In the genomic region with DNA sequence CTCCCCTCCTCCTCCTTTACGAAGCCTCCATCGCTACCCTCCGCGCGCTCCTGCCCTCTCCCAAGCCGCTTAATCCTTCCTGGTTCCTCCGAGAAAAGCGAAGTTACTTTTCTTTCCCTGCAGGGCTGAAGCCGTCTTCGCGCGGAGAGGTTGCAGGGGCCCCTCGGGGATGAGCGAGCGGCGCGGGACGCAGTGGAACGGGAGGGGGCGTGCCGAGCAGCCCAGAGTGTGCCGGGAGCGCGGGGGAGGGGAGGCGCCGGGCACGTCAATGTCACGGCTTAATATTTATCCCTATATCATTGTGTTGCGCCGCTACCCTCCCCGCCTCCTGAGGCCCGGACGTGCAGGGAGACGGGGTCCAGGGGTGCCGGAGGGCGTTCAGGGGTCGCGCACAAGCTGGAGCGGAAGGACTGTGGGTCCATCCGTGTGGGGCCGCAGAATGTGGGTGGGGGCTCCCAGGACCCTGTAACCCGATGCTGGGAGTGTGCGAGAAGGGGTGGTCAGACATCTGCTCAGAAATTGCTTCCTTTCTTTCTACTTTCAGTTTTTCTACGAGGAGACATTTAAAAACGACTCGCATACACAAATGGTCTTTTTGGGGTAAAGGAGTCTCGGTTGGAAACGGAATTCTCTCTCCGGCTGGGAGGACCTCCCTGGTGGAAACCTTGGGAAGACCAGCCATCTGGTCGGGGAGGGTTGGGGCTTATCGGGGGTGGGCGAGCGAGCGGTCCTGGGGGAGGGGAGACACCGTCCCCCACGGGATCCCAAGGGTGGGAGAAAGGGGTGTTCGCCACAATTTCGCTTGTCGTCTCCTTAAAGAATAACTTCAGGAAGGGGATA, we compare ENCODE assay signal across 1 cellular context.
TF ChIP-seq lines count a peak whose summit lies in the region.

No MANE protein-coding gene starts in this region.

TF ChIP-seq in K562, 482 proteins besides CTCF, POLR2A, EP300 and RAD21 (continued from another document):
- TF ChIP-seq CHAMP1 (IDR thresholded peaks at IDR 0.05) (peak; percentile 74; the same call in 1 of the 2 replicates), RBM15 (IDR thresholded peaks at IDR 0.05; ENCODE audit: insufficient read depth, low read length) (no peak), SUPT5H (IDR thresholded peaks at IDR 0.05) (0 out of 2 replicates have a peak, but pooled peaks have one; percentile 22), HDAC1 (IDR thresholded peaks at IDR 0.05) (0 out of 4 replicates have a peak, but pooled peaks of 1 of the 2 experiments have one; percentile 27), MAZ (CRISPR knock-in tag; conservative IDR thresholded peaks at IDR 0.05 in 1 of 2, IDR thresholded peaks at IDR 0.05 in 1 of 2) (peak in 1 of 2 experiments; percentile 27; a peak in 1 of 4 replicates), TRIM24 (IDR thresholded peaks at IDR 0.05) (peak in 1 of 2 experiments; percentile 55; a peak in 1 of 4 replicates), CXXC5 (CRISPR knock-in tag; IDR thresholded peaks at IDR 0.05) (peak; percentile 55), NRF1 (conservative IDR thresholded peaks at IDR 0.05 in 1 of 2, IDR thresholded peaks at IDR 0.05 in 1 of 2) (peak; percentile 27 to 30; a peak in 2 of 4 replicates), PRPF4 (IDR thresholded peaks at IDR 0.05; ENCODE audit: insufficient read depth, low read depth, low read length, poor library complexity, severe bottlenecking) (peak; percentile 35), UBTF (IDR thresholded peaks at IDR 0.05; ENCODE audit: borderline replicate concordance in 1 of 2, low read depth in 2 of 2, low read length in 2 of 2) (0 out of 4 replicates have a peak, but pooled peaks of 1 of the 2 experiments have one; percentile 23), POLR2G (IDR thresholded peaks at IDR 0.05; ENCODE audit: low read depth, low read length) (peak; percentile 54; the same call in 1 of the 2 replicates), ATF4 (CRISPR knock-in tag; IDR thresholded peaks at IDR 0.05) (no peak), ATF1 (CRISPR knock-in tag; IDR thresholded peaks at IDR 0.05) (no peak), ATF1 (tag; IDR thresholded peaks at IDR 0.05) (peak; percentile 32; the same call in 1 of the 2 replicates), MECOM (CRISPR knock-in tag; IDR thresholded peaks at IDR 0.05) (no peak), JUNB (CRISPR knock-in tag; conservative IDR thresholded peaks at IDR 0.05) (no peak), BHLHE40 (IDR thresholded peaks at IDR 0.05; ENCODE audit: low read length) (peak; percentile 55), MNT (conservative IDR thresholded peaks at IDR 0.05) (peak; percentile 17 to 40; a peak in 1 of 4 replicates), ZNF830 (CRISPR knock-in tag; IDR thresholded peaks at IDR 0.05) (no peak), HNRNPLL (IDR thresholded peaks at IDR 0.05; ENCODE audit: low read depth, low read length, poor library complexity, severe bottlenecking) (peak; percentile 7), MEIS2 (IDR thresholded peaks at IDR 0.05; ENCODE audit: partially characterized antibody) (peak; percentile 71), EGR1 (conservative IDR thresholded peaks at IDR 0.05) (peak; percentile 54), ZNF232 (CRISPR knock-in tag; IDR thresholded peaks at IDR 0.05) (no peak), CBX3 (IDR thresholded peaks at IDR 0.05; ENCODE audit: borderline replicate concordance in 1 of 2, low read length in 2 of 2) (peak in 1 of 2 experiments; percentile 32; a peak in 1 of 3 replicates), BMI1 (IDR thresholded peaks at IDR 0.05; ENCODE audit: low read length) (no peak), ZBTB7A (IDR thresholded peaks at IDR 0.05; ENCODE audit: borderline replicate concordance, control insufficient read depth, low read depth, low read length) (peak; percentile 68; the same call in 1 of the 2 replicates), RB1 (IDR thresholded peaks at IDR 0.05; ENCODE audit: low read depth) (0 out of 2 replicates have a peak, but pooled peaks have one; percentile 41), L3MBTL2 (IDR thresholded peaks at IDR 0.05) (peak; percentile 24; the same call in 1 of the 2 replicates), SMC3 (conservative IDR thresholded peaks at IDR 0.05; ENCODE audit: insufficient read depth, low read depth, low read length) (no peak), ILK (tag; IDR thresholded peaks at IDR 0.05; ENCODE audit: borderline replicate concordance, low read depth) (no peak), HOXB6 (CRISPR knock-in tag; IDR thresholded peaks at IDR 0.05; ENCODE audit: borderline replicate concordance) (no peak), CREM (IDR thresholded peaks at IDR 0.05; ENCODE audit: low read depth) (no peak), ZNF263 (CRISPR knock-in tag; IDR thresholded peaks at IDR 0.05; ENCODE audit: borderline replicate concordance) (peak; percentile 34; the same call in 1 of the 2 replicates), CCNT2 (IDR thresholded peaks at IDR 0.05; ENCODE audit: borderline replicate concordance, extremely low read depth, insufficient read length, low read depth, low read length) (peak; percentile 59)
- TF ChIP-seq, protein P1, sequence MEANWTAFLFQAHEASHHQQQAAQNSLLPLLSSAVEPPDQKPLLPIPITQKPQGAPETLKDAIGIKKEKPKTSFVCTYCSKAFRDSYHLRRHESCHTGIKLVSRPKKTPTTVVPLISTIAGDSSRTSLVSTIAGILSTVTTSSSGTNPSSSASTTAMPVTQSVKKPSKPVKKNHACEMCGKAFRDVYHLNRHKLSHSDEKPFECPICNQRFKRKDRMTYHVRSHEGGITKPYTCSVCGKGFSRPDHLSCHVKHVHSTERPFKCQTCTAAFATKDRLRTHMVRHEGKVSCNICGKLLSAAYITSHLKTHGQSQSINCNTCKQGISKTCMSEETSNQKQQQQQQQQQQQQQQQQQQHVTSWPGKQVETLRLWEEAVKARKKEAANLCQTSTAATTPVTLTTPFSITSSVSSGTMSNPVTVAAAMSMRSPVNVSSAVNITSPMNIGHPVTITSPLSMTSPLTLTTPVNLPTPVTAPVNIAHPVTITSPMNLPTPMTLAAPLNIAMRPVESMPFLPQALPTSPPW (CRISPR knock-in tag; IDR thresholded peaks at IDR 0.05): no peak; the same call in 1 of the 2 replicates
- TF ChIP-seq, protein P2, sequence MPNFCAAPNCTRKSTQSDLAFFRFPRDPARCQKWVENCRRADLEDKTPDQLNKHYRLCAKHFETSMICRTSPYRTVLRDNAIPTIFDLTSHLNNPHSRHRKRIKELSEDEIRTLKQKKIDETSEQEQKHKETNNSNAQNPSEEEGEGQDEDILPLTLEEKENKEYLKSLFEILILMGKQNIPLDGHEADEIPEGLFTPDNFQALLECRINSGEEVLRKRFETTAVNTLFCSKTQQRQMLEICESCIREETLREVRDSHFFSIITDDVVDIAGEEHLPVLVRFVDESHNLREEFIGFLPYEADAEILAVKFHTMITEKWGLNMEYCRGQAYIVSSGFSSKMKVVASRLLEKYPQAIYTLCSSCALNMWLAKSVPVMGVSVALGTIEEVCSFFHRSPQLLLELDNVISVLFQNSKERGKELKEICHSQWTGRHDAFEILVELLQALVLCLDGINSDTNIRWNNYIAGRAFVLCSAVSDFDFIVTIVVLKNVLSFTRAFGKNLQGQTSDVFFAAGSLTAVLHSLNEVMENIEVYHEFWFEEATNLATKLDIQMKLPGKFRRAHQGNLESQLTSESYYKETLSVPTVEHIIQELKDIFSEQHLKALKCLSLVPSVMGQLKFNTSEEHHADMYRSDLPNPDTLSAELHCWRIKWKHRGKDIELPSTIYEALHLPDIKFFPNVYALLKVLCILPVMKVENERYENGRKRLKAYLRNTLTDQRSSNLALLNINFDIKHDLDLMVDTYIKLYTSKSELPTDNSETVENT (CRISPR knock-in tag; IDR thresholded peaks at IDR 0.05): 0 out of 2 replicates have a peak, but pooled peaks have one; percentile 12
- TF ChIP-seq, protein P3, sequence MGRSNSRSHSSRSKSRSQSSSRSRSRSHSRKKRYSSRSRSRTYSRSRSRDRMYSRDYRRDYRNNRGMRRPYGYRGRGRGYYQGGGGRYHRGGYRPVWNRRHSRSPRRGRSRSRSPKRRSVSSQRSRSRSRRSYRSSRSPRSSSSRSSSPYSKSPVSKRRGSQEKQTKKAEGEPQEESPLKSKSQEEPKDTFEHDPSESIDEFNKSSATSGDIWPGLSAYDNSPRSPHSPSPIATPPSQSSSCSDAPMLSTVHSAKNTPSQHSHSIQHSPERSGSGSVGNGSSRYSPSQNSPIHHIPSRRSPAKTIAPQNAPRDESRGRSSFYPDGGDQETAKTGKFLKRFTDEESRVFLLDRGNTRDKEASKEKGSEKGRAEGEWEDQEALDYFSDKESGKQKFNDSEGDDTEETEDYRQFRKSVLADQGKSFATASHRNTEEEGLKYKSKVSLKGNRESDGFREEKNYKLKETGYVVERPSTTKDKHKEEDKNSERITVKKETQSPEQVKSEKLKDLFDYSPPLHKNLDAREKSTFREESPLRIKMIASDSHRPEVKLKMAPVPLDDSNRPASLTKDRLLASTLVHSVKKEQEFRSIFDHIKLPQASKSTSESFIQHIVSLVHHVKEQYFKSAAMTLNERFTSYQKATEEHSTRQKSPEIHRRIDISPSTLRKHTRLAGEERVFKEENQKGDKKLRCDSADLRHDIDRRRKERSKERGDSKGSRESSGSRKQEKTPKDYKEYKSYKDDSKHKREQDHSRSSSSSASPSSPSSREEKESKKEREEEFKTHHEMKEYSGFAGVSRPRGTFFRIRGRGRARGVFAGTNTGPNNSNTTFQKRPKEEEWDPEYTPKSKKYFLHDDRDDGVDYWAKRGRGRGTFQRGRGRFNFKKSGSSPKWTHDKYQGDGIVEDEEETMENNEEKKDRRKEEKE (IDR thresholded peaks at IDR 0.05; ENCODE audit: borderline replicate concordance in 1 of 2, control insufficient read depth in 1 of 2, low read depth in 2 of 2, low read length in 1 of 2): 0 out of 4 replicates have a peak, but pooled peaks of 1 of the 2 experiments have one; percentile 10
- TF ChIP-seq, protein P4, sequence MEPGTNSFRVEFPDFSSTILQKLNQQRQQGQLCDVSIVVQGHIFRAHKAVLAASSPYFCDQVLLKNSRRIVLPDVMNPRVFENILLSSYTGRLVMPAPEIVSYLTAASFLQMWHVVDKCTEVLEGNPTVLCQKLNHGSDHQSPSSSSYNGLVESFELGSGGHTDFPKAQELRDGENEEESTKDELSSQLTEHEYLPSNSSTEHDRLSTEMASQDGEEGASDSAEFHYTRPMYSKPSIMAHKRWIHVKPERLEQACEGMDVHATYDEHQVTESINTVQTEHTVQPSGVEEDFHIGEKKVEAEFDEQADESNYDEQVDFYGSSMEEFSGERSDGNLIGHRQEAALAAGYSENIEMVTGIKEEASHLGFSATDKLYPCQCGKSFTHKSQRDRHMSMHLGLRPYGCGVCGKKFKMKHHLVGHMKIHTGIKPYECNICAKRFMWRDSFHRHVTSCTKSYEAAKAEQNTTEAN (CRISPR knock-in tag; IDR thresholded peaks at IDR 0.05): no peak
